ENCODE assay signal across 8 cellular contexts in the genomic region with DNA sequence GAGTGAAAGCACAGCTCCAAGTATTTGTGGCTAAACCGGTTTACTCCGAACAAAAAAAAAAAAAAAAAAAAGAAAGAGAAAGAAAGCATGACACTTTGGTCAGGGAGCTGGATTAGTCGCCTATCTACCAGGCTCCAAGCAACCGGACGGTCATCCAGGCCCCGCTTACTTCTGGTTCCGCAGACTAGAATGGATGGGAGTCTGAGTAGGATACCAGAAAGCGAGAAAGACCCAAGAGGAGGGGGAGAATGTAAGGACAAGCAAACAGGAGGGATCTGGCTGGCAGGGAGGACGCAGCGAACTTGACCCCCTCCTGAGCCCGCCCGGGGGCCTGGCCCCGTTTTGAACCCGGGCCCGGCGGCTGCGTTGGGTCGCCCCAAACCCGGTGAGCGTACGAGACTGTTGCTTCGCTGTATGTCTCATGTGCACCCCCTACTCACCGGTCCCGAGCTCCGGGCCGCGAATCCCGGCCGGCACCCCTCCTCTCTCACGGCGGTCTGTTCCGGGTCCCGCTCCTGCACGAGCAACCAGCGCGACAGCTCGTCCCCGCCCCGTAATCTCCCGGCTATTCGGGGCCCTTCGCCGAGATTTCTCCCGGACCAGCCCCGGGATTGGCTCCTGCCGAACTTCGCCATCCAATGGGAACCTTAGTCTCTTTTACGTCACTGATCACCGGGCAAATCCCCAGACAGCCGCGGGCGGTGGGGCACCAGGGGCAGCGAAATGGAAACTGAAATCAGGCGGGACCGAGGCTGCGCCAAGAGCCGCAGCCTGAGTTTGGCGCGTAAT. TPM values are rescaled to one million over a fixed set of nuclear protein-coding genes. Genes with fewer than 3 reads are reported as not detected.
DNase-seq lines count a peak whose midpoint lies in the region; ATAC-seq, FAIRE-seq and TF ChIP-seq lines count a peak whose summit lies in the region.

A gene with protein sequence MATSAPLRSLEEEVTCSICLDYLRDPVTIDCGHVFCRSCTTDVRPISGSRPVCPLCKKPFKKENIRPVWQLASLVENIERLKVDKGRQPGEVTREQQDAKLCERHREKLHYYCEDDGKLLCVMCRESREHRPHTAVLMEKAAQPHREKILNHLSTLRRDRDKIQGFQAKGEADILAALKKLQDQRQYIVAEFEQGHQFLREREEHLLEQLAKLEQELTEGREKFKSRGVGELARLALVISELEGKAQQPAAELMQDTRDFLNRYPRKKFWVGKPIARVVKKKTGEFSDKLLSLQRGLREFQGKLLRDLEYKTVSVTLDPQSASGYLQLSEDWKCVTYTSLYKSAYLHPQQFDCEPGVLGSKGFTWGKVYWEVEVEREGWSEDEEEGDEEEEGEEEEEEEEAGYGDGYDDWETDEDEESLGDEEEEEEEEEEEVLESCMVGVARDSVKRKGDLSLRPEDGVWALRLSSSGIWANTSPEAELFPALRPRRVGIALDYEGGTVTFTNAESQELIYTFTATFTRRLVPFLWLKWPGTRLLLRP (minus strand): TSS at position 542 of the 789 bp plus-strand sequence. CDS start 14,303 bp downstream, outside the sequence.

- H2BK12ac ChIP-seq in H1 (ENCODE audit: low read depth, low read length), result peak within 1 kb of the TSS; percentile 86; the same call in 1 of the 2 replicates

- peaks cover 0 to 9% of the 10 kb centered on the region in 2 experiments for H4K20me1 ChIP-seq in H1 (replicated peaks in 1 of 2; ENCODE audit: control insufficient read depth in 1 of 2, insufficient read depth in 2 of 2, low read length in 2 of 2)

- H3K4me1 Mint-ChIP-seq in memory B cell, result peaks cover 45% of the 10 kb centered on the region

- CTCF ChIA-PET in H1 (lab: Charles Lee; ENCODE audit: partially characterized antibody), result interaction anchor here (0.6 to 1.6 kb wide), 4 partner anchors 14 to 145 kb away, joined by 3 to 4 read pairs (median 3); no protein-coding TSS in a partner anchor

- ATAC-seq in GM21367 (IDR thresholded peaks at IDR 0.05; ENCODE audit: unreplicated experiment) (peak; percentile 68), memory B cell (ENCODE audit: low read depth) (peak; percentile 85)

- peak within 1 kb of the TSS; percentile 80 to 86 for H3K4me2 ChIP-seq in H1 (ENCODE audit: insufficient read depth in 1 of 2, low read depth in 2 of 2, low read length in 2 of 2)

- peak within 1 kb of the TSS; percentile 96 for H3K27ac Mint-ChIP-seq in memory B cell

- H3K18ac ChIP-seq in H1 (ENCODE audit: extremely low read depth, low read length), result peak within 1 kb of the TSS; percentile 97

- peak within 1 kb of the TSS; percentile 92 for H4K91ac ChIP-seq in H1 (replicated peaks; ENCODE audit: insufficient read length, low read length)

- TF ChIP-seq RAD21 in H1 (IDR thresholded peaks at IDR 0.05 in 1 of 2, conservative IDR thresholded peaks at IDR 0.05 in 1 of 2; ENCODE audit: low read depth in 2 of 2, low read length in 2 of 2), result no peak

- H3K23me2 ChIP-seq in H1 (ENCODE audit: low read depth, low read length), result peaks cover 16% of the 10 kb centered on the region

- H3K9me3 ChIP-seq in H1 (ENCODE audit: insufficient read depth in 2 of 2, low read depth in 1 of 2, low read length in 1 of 2), result no peaks in the 10 kb centered on the region

- H3K79me1 ChIP-seq in H1 (ENCODE audit: low read depth, low read length), result peaks cover 12% of the 10 kb centered on the region; the same call in 1 of the 2 replicates

- H3K27me3 Mint-ChIP-seq in memory B cell, result no peaks in the 10 kb centered on the region

- H2BK15ac ChIP-seq in H1 (ENCODE audit: low read length), result peak within 1 kb of the TSS; percentile 92

- H3K36me3 Mint-ChIP-seq in memory B cell, result peaks cover 10% of the 10 kb centered on the region

- H3K9ac ChIP-seq in H1 (replicated peaks in 1 of 4; ENCODE audit: extremely low read depth in 1 of 4, low read depth in 3 of 4, low read length in 3 of 4), result peak within 1 kb of the TSS; percentile 76 to 99 (median 90)

- peak within 1 kb of the TSS; percentile 95 for H3K27ac ChIP-seq in H1 (ENCODE audit: low read depth, low read length)

- peak within 1 kb of the TSS; percentile 6 for H2BK120ac ChIP-seq in H1 (replicated peaks; ENCODE audit: low read depth, low read length)

- peak within 1 kb of the TSS; percentile 97 for H4K8ac ChIP-seq in H1 (ENCODE audit: extremely low read depth, insufficient read depth, low read length)

- no peak within 1 kb of the TSS; the same call in 1 of the 2 replicates for H2AK5ac ChIP-seq in H1 (ENCODE audit: low read depth, low read length)

- 1% methylated on average over 55 of the region's 59 CpGs; no CpG with 5 or more reads in 1 of the 2 experiments for WGBS in H1 (ENCODE audit: extremely low coverage in 1 of 2, insufficient coverage in 1 of 2, insufficient read length in 1 of 2, insufficient replicate concordance in 2 of 2, low coverage in 1 of 2, low lambda C conversion rate in 2 of 2, missing lambda C conversion rate in 1 of 2), 2 experiments

- DNase-seq in COLO829 (ENCODE audit: low spot score), result peak; percentile 97
- DNase-seq in HTR-8/SVneo (ENCODE audit: insufficient read length, low spot score), result peak; percentile 99
- peak; percentile 98 for DNase-seq in NOMO-1 treated with dmso at 0.1 percent for 144 hours (lab: John Stamatoyannopoulos, UW; ENCODE audit: unreplicated experiment)
- peak; percentile 84 to 94 (median 92) for DNase-seq in activated CD8-positive, alpha-beta memory T cell treated with anti-CD3 and anti-CD28 coated beads for 48 hours (ENCODE audit: low read depth in 2 of 3, low spot score in 2 of 3)
- DNase-seq in H1 (ENCODE audit: low read depth in 1 of 2, low spot score in 2 of 2), result peak; percentile 89 to 96
- DNase-seq in memory B cell (ENCODE audit: low spot score in 2 of 2), result peak; percentile 96 to 98
- peak; percentile 91 for DNase-seq in stimulated activated CD8-positive, alpha-beta memory T cell treated with anti-CD3 and anti-CD28 coated beads, Interleukin-12 subunit alpha, Interleukin-12 subunit beta, amount 100 ng/mL, for 24 hours (ENCODE audit: extremely low read depth)

- peak within 1 kb of the TSS; percentile 42 for H3K56ac ChIP-seq in H1 (replicated peaks; ENCODE audit: insufficient read length, low read depth, low read length)

- H2BK5ac ChIP-seq in H1 (ENCODE audit: low read depth, low read length), result peak within 1 kb of the TSS; percentile 95

- no peaks in the 10 kb centered on the region; a peak in 1 of 8 replicates for H3K36me3 ChIP-seq in H1 (ENCODE audit: control insufficient read depth in 2 of 4, insufficient read depth in 4 of 4, low read length in 3 of 4)

- FAIRE-seq in HTR-8/SVneo (lab: Jason Lieb, UNC), result peak; percentile 86
- FAIRE-seq in H1 (lab: Jason Lieb, UNC), result no peak

- no peak within 1 kb of the TSS for H3K14ac ChIP-seq in H1 (ENCODE audit: insufficient read length)

- no peak within 1 kb of the TSS for H3K23ac ChIP-seq in H1 (ENCODE audit: insufficient read length)

- POLR2A ChIA-PET in H1 (lab: Charles Lee; ENCODE audit: partially characterized antibody), result interaction anchor here (0.8 to 2.1 kb wide), 13 partner anchors 10 to 588 kb away, joined by 3 to 17 read pairs (median 4); a partner anchor contains a TSS

- no peak for TF ChIP-seq CTCF in H1 (IDR thresholded peaks at IDR 0.05; ENCODE audit: control extremely low read depth in 1 of 3, insufficient read depth in 1 of 3, low read depth in 1 of 3, low read length in 3 of 3)

- H4K5ac ChIP-seq in H1 (ENCODE audit: insufficient read length, low read depth, low read length), result peak within 1 kb of the TSS; percentile 87

- peak; percentile 56 to 96 for TF ChIP-seq POLR2A in H1 (IDR thresholded peaks at IDR 0.05; ENCODE audit: control extremely low read depth in 1 of 2, low read depth in 2 of 2, low read length in 2 of 2)

- peak within 1 kb of the TSS; percentile 44 for H3K4ac ChIP-seq in H1 (replicated peaks; ENCODE audit: insufficient read length, low read depth, low read length)

- H3K4me1 ChIP-seq in H1 (replicated peaks in 1 of 4; ENCODE audit: control insufficient read depth in 3 of 4, insufficient read depth in 4 of 4, low read length in 3 of 4), result peaks cover 2 to 10% (median 5%) of the 10 kb centered on the region in 4 experiments; a peak in 4 of 7 replicates

- H3K27me3 ChIP-seq in H1 (replicated peaks in 1 of 4; ENCODE audit: control insufficient read depth in 3 of 4, extremely low read depth in 1 of 4, insufficient read depth in 3 of 4, low read length in 3 of 4), result no peaks in the 10 kb centered on the region; a peak in 1 of 7 replicates

- peaks cover 0 to 39% of the 10 kb centered on the region in 2 experiments; a peak in 3 of 4 replicates for H3K79me2 ChIP-seq in H1 (ENCODE audit: control insufficient read depth in 1 of 2, insufficient read depth in 2 of 2, low read length in 2 of 2)

- H3K4me3 ChIP-seq in H1 (ENCODE audit: extremely low read depth in 1 of 4, insufficient read depth in 2 of 4, low read depth in 3 of 4, low read length in 4 of 4), result peak within 1 kb of the TSS; percentile 87 to 97 (median 94)

- H2BK20ac ChIP-seq in H1 (ENCODE audit: low read length), result 0 out of 2 replicates have a peak within 1 kb of the TSS, but pooled peaks have one; percentile 61

- no peaks in the 10 kb centered on the region for H3K9me3 Mint-ChIP-seq in memory B cell

- H2AFZ ChIP-seq in H1 (ENCODE audit: low read length), result peak within 1 kb of the TSS; percentile 69

- H3K4me3 Mint-ChIP-seq in memory B cell, result peak within 1 kb of the TSS; percentile 96

- no peak for TF ChIP-seq EP300 in H1 (IDR thresholded peaks at IDR 0.05; ENCODE audit: borderline replicate concordance in 1 of 2, low read depth in 2 of 2, low read length in 2 of 2)

TF ChIP-seq in H1, 55 proteins besides CTCF, POLR2A, EP300 and RAD21 (continues in another document):
- TF ChIP-seq BRCA1 (IDR thresholded peaks at IDR 0.05; ENCODE audit: low read depth, low read length) (0 out of 2 replicates have a peak, but pooled peaks have one; percentile 36), SIN3A (conservative IDR thresholded peaks at IDR 0.05 in 1 of 2, IDR thresholded peaks at IDR 0.05 in 1 of 2; ENCODE audit: low read depth in 1 of 2, low read length in 2 of 2) (peak in 1 of 2 experiments; percentile 43; a peak in 1 of 4 replicates), RXRA (IDR thresholded peaks at IDR 0.05; ENCODE audit: insufficient read depth, low read depth, low read length) (no peak), ZNF274 (IDR thresholded peaks at IDR 0.05; ENCODE audit: borderline replicate concordance, extremely low read depth, low read length) (no peak)

RNA-seq across cellular contexts. Expression of the gene that starts here (rescaled TPM):
- 30.7 and 32.3 TPM in 2 replicates for total RNA-seq in H1 (2021; fragmentation: NEBNext Ultra II Directional; extraction: Animal tissue kit (Norgen Biotek cat#: 25700))
- 21.5 and 25.8 TPM in 2 replicates for polyA plus RNA-seq in H1 (2011; rRNA removed)
- polyA plus RNA-seq in H1 (2011; cell fraction: cytosol; rRNA removed), result 29.3 TPM
- 29.9 TPM for polyA plus RNA-seq in H1 (2011; cell fraction: nucleus; rRNA removed)
- polyA plus RNA-seq in H1 (2012, experiment 1 of 2), result 28.2 to 41.8 TPM (median 29.9 TPM) in 4 replicates
- polyA plus RNA-seq in H1 (2012, experiment 2 of 2), result 33.4 TPM
- polyA plus RNA-seq in H1 (2013, experiment 1 of 2), result 17.5 TPM
- polyA plus RNA-seq in H1 (2013, experiment 2 of 2), result 16.8 TPM
- 27.4 and 33.6 TPM in 2 replicates for polyA minus RNA-seq in H1 (2011; rRNA and poly(A)+ RNA removed)
- polyA minus RNA-seq in H1 (2011; cell fraction: cytosol; rRNA and poly(A)+ RNA removed), result 14.1 TPM
- 21.9 TPM for polyA minus RNA-seq in H1 (2011; cell fraction: nucleus; rRNA and poly(A)+ RNA removed)

Comparison
In these comparisons a context has a peak if more than half of its experiments do, and no peak if none do; other contexts are left out.
1. Peak in every context shown above with its lines: DNase-seq, ATAC-seq, H3K4me3 ChIP-seq and H3K27ac ChIP-seq.